In the genomic region with DNA sequence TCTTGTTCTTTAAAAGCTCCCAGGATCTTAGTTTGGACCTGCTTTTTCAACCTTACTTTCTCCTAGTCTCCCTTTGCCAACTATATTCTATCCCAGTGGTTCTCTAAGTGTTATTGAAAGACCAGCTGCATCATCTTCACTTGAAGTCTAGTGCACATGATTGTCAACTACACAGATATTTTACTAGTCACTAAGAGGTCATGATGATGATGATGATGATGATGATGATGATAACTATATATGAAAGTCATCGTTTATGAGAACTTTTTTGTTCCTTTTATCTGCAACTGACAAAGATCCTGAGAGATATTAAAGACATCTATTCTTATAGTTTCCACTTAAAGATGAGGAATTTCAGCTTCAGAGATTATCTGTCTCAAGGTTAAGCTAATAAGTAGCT, we compare ENCODE assay signal across 11 cellular contexts.
"Had no signal": no experiment of that assay in that cellular context is flagged by ENCODE, and none has a peak within 500 bp of the region (broad histone marks: within the 10 kb centered on the region; RNA-seq: fewer than 3 reads in every experiment).

No MANE protein-coding gene starts in this region.

- H3K9ac ChIP-seq: GM23248 had no signal

- DNase-seq: GOT3, H7, H9, HCEC 1CT, HFFc6 had no signal

- H3K27ac Mint-ChIP-seq: GM23338, H9 had no signal

- H3K4me3 ChIP-seq: GM23248, GM23338, HAP-1 had no signal

- H2AFZ ChIP-seq: GM23248, GM23338 had no signal

- H3K4me1 Mint-ChIP-seq: GM23338, H9 had no signal

- H3K27ac ChIP-seq: GM23248 had no signal

- FAIRE-seq: H1, H54 had no signal

- H3K4me2 ChIP-seq: GM23338 had no signal

- H3K9me3 ChIP-seq: HAP-1 had no signal

- H3K4me3 Mint-ChIP-seq: GM23338, H9, HFFc6 had no signal

- H3K36me3 ChIP-seq: HAP-1 had no signal

- H3K9me3 Mint-ChIP-seq: GM23338, H9, HFFc6 had no signal

- H3K4me1 ChIP-seq: HAP-1 had no signal

- ATAC-seq: GM23338, HCT116 had no signal
